In genomic region chr7:44063894-44064651, GRCh38 we compare ENCODE assay signal across 16 cellular contexts. TPM values are rescaled to one million over a fixed set of nuclear protein-coding genes. Genes with fewer than 3 reads are reported as not detected.
DNase-seq lines count a peak whose midpoint lies in the region; ATAC-seq, FAIRE-seq and TF ChIP-seq lines count a peak whose summit lies in the region.
"Had no signal": no experiment of that assay in that cellular context is flagged by ENCODE, and none has a peak within 500 bp of the region (broad histone marks: within the 10 kb centered on the region; RNA-seq: fewer than 3 reads in every experiment).

No MANE protein-coding gene starts in this region.

- TF ChIP-seq EP300 in A549 (IDR thresholded peaks at IDR 0.05) = no peak

- TF ChIP-seq CTCF in A549 (IDR thresholded peaks at IDR 0.05) (no peak), coronary artery (IDR thresholded peaks at IDR 0.05) (no peak), right lobe of liver (IDR thresholded peaks at IDR 0.05) (no peak)

- H3K9me3 ChIP-seq in A549 (no peaks in the 10 kb centered on the region), HAP-1 (no peaks in the 10 kb centered on the region), right lobe of liver (no peaks in the 10 kb centered on the region)
- H3K9me3 ChIP-seq: BLaER1 treated with 17β-estradiol and CSF1 and Interleukin-3, amounts not matched to agents 10 nM and 100 nM; pancreas had no signal

- no peak for FAIRE-seq in A549 (lab: Jason Lieb, UNC)
- FAIRE-seq: pancreas had no signal

- no peak for TF ChIP-seq POLR2A in A549 (IDR thresholded peaks at IDR 0.05; ENCODE audit: low read length)
- no peak for TF ChIP-seq POLR2A in right lobe of liver (IDR thresholded peaks at IDR 0.05)

- no peaks in the 10 kb centered on the region for H3K4me1 ChIP-seq in A549
- H3K4me1 ChIP-seq in HAP-1 = peaks cover 10% of the 10 kb centered on the region
- peaks cover 0 to 19% (median 3%) of the 10 kb centered on the region in 4 donors for H3K4me1 ChIP-seq in right lobe of liver

- CTCF ChIA-PET in A549 (lab: Yijun Ruan, JAX) = interaction anchor here (1.3 to 1.4 kb wide), 2 partner anchors 44 to 133 kb away, joined by 4 to 5 read pairs; no protein-coding TSS in a partner anchor

- H3K36me3 ChIP-seq in HAP-1 (replicated peaks) (peaks cover 29% of the 10 kb centered on the region), right lobe of liver (peaks cover 0 to 26% (median 6%) of the 10 kb centered on the region in 4 donors)

- DNase-seq in A549 (ENCODE audit: low read depth in 1 of 2, low spot score in 1 of 2) = no peak
- peak; percentile 66 to 75 for DNase-seq in HAP-1 (ENCODE audit: low spot score in 2 of 2)
- peak; percentile 73 for DNase-seq in coronary artery (ENCODE audit: low spot score)
- DNase-seq in right lobe of liver = peak in 2 of 3 donors; percentile 48 to 50
- DNase-seq in LoVo (ENCODE audit: low spot score) = no peak
- no peak for DNase-seq in MV-4-11 (lab: John Stamatoyannopoulos, UW)
- no peak for DNase-seq in globus pallidus (ENCODE audit: low spot score)
- DNase-seq: amygdala; NCI-H524; stimulated activated CD4-positive, alpha-beta T cell treated with anti-CD3 and anti-CD28 coated beads, Interleukin-4, amount 100 ng/mL, for 4 hours had no signal

- H3K27ac ChIP-seq in A549 = no peak overlapping the region
- H3K27ac ChIP-seq in coronary artery = peak overlapping the region; percentile 35 to 43
- H3K27ac ChIP-seq in right lobe of liver = no peak overlapping the region
- H3K27ac ChIP-seq: BLaER1 treated with 17β-estradiol and CSF1 and Interleukin-3, amounts not matched to agents 10 nM and 100 nM; pancreas had no signal

- in situ Hi-C loops in HAP-1 (cut with MboI; ENCODE audit: low sequenced_read_pairs) = no loop called here

- ATAC-seq in A549 (peak; percentile 6 to 10; a peak in 2 of 6 replicates), right lobe of liver (no peak), GM21825 (IDR thresholded peaks at IDR 0.05; ENCODE audit: unreplicated experiment) (no peak)

- H3K4me3 ChIP-seq in A549 (no peak overlapping the region), HAP-1 (no peak overlapping the region), coronary artery (no peak overlapping the region), right lobe of liver (no peak overlapping the region)
- H3K4me3 ChIP-seq: BLaER1 treated with 17β-estradiol and CSF1 and Interleukin-3, amounts not matched to agents 10 nM and 100 nM; pancreas had no signal

- no peaks in the 10 kb centered on the region for H3K27me3 ChIP-seq in HAP-1 (ENCODE audit: low read depth)
- no peaks in the 10 kb centered on the region for H3K27me3 ChIP-seq in right lobe of liver
- H3K27me3 ChIP-seq: BLaER1 treated with 17β-estradiol and CSF1 and Interleukin-3, amounts not matched to agents 10 nM and 100 nM; pancreas had no signal

- WGBS in A549 (ENCODE audit: missing lambda C conversion rate) = 71% methylated on average over 12 of the region's 16 CpGs
- 76% methylated on average over 8 of the region's 16 CpGs for WGBS in right lobe of liver (ENCODE audit: insufficient coverage, low coverage, low lambda C conversion rate, missing lambda C conversion rate)

- no peak for TF ChIP-seq RAD21 in A549 (conservative IDR thresholded peaks at IDR 0.05 in 1 of 2, IDR thresholded peaks at IDR 0.05 in 1 of 2)

- no peak overlapping the region for H3K4me2 ChIP-seq in A549
- H3K4me2 ChIP-seq: BLaER1 treated with 17β-estradiol and CSF1 and Interleukin-3, amounts not matched to agents 10 nM and 100 nM had no signal

- intact Hi-C loops in right lobe of liver (cut with DNase I) = no loop called here

- POLR2A ChIA-PET in A549 (lab: Yijun Ruan, JAX) = interaction anchor here (0.6 to 3.1 kb wide), 2 partner anchors 19 to 64 kb away, joined by 3 to 12 read pairs; partner anchors contain the start of gene DBNL

TF ChIP-seq in A549, 52 proteins besides CTCF, POLR2A, EP300 and RAD21:
- TF ChIP-seq KDM5A (IDR thresholded peaks at IDR 0.05) (no peak), JUN (IDR thresholded peaks at IDR 0.05) (0 out of 5 replicates have a peak, but pooled peaks of 1 of the 2 experiments have one; percentile 19)

RNA-seq across cellular contexts. Expression of gene PGAM2, which starts 1.3 kb away (rescaled TPM):
- polyA plus RNA-seq in A549 (2011; rRNA removed) (not detected in 2 replicates), A549 (2017; fragmentation: RNase III; extraction: RNeasy Plus Mini Kit Qiagen cat#74134 plus additional on column Dnase treatment) (not detected in 3 replicates)
- polyA plus RNA-seq in A549 (2012; cell fraction: cytosol; rRNA removed) = not detected in 2 replicates
- 0.29 and 0.37 TPM in 2 replicates for polyA plus RNA-seq in A549 (2012; cell fraction: nucleus; rRNA removed)
- polyA minus RNA-seq in A549 (2011; rRNA and poly(A)+ RNA removed) = not detected in 2 replicates
- total RNA-seq in right lobe of liver = under 1 TPM in 3 of 6 experiments, not detected in 3; 0.31 to 0.56 (median 0.46) TPM
- total RNA-seq: activated CD8-positive, alpha-beta memory T cell treated with anti-CD3 and anti-CD28 coated beads for 36 hours; epithelial cell of proximal tubule; kidney epithelial cell had no signal

RNA-seq across cellular contexts. Expression of gene POLM, which starts 18.3 kb away (rescaled TPM):
- 4.6 and 6.4 TPM in 2 replicates for polyA plus RNA-seq in A549 (2011; rRNA removed)
- polyA plus RNA-seq in A549 (2012; cell fraction: cytosol; rRNA removed) = 5.3 and 6.1 TPM in 2 replicates
- polyA plus RNA-seq in A549 (2012; cell fraction: nucleus; rRNA removed) = 25.0 and 32.7 TPM in 2 replicates
- 5.5 to 7.3 TPM (median 6.6 TPM) in 3 replicates for polyA plus RNA-seq in A549 (2017; fragmentation: RNase III; extraction: RNeasy Plus Mini Kit Qiagen cat#74134 plus additional on column Dnase treatment)
- polyA minus RNA-seq in A549 (2011; rRNA and poly(A)+ RNA removed) = 8.1 and 13.8 TPM in 2 replicates
- 10 to 100 TPM in 5 of 6 experiments, 1 to 10 TPM in 1; 8.7 to 22.9 (median 14.6) TPM for total RNA-seq in right lobe of liver

RNA-seq across cellular contexts. Expression of gene DBNL, which starts 19.6 kb away (rescaled TPM):
- 41.8 and 41.9 TPM in 2 replicates for polyA plus RNA-seq in A549 (2011; rRNA removed)
- 80.7 and 99.5 TPM in 2 replicates for polyA plus RNA-seq in A549 (2012; cell fraction: cytosol; rRNA removed)
- polyA plus RNA-seq in A549 (2012; cell fraction: nucleus; rRNA removed) = 97.5 and 115 TPM in 2 replicates
- polyA plus RNA-seq in A549 (2017; fragmentation: RNase III; extraction: RNeasy Plus Mini Kit Qiagen cat#74134 plus additional on column Dnase treatment) = 85.0 to 95.9 TPM (median 95.0 TPM) in 3 replicates
- 52.4 and 62.9 TPM in 2 replicates for polyA minus RNA-seq in A549 (2011; rRNA and poly(A)+ RNA removed)
- total RNA-seq in right lobe of liver = 10 to 100 TPM; 30.7 to 48.1 (median 36.9) TPM

RNA-seq across cellular contexts. Expression of gene AEBP1, which starts 40.1 kb away (rescaled TPM):
- polyA plus RNA-seq in A549 (2011; rRNA removed) (not detected in 2 replicates), A549 (2017; fragmentation: RNase III; extraction: RNeasy Plus Mini Kit Qiagen cat#74134 plus additional on column Dnase treatment) (not detected in 3 replicates)
- polyA plus RNA-seq in A549 (2012; cell fraction: cytosol; rRNA removed) = not detected in 2 replicates
- 0.02 TPM in 1 of 2 replicates, not detected in the other for polyA plus RNA-seq in A549 (2012; cell fraction: nucleus; rRNA removed)
- polyA minus RNA-seq in A549 (2011; rRNA and poly(A)+ RNA removed) = not detected in 2 replicates
- 10 to 100 TPM in 4 of 6 experiments, 1 to 10 TPM in 2; 7.8 to 37.8 (median 14.3) TPM for total RNA-seq in right lobe of liver

RNA-seq across cellular contexts. Expression of gene POLD2, which starts 59.3 kb away (rescaled TPM):
- polyA plus RNA-seq in A549 (2011; rRNA removed) = 126 and 132 TPM in 2 replicates
- 266 and 297 TPM in 2 replicates for polyA plus RNA-seq in A549 (2012; cell fraction: cytosol; rRNA removed)
- polyA plus RNA-seq in A549 (2012; cell fraction: nucleus; rRNA removed) = 269 and 274 TPM in 2 replicates
- 138 TPM in 3 replicates for polyA plus RNA-seq in A549 (2017; fragmentation: RNase III; extraction: RNeasy Plus Mini Kit Qiagen cat#74134 plus additional on column Dnase treatment)
- 62.7 and 104 TPM in 2 replicates for polyA minus RNA-seq in A549 (2011; rRNA and poly(A)+ RNA removed)
- total RNA-seq in right lobe of liver = 10 to 100 TPM; 36.4 to 73.4 (median 57.3) TPM

Comparison
In these comparisons a context has a peak if more than half of its experiments do, and no peak if none do; other contexts are left out.
1. ATAC-seq: peak in A549 (2 of 2); none in right lobe of liver (0 of 4) and GM21825 (single experiment).
2. DNase-seq: peak in HAP-1 (2 of 2), coronary artery (single experiment) and right lobe of liver (2 of 3); none in A549 (0 of 2), LoVo (single experiment), MV-4-11 (single experiment) and globus pallidus (single experiment).
3. H3K27ac ChIP-seq: peak in coronary artery (2 of 2); none in A549 (0 of 2) and right lobe of liver (0 of 3).